In genomic region chrX:129932137-129932791, GRCh38 we compare ENCODE assay signal across 8 cellular contexts.
DNase-seq lines count a peak whose midpoint lies in the region; ATAC-seq lines count a peak whose summit lies in the region.

No MANE protein-coding gene starts in this region.

- DNase-seq in NCI-H2196 (lab: John Stamatoyannopoulos, UW; ENCODE audit: unreplicated experiment) (peak; percentile 76), cerebellar cortex (ENCODE audit: low spot score) (peak; percentile 85), kidney glomerular epithelial cell (lab: John Stamatoyannopoulos, UW) (peak; percentile 10)
- DNase-seq in activated CD4-positive, alpha-beta T cell treated with anti-CD3 and anti-CD28 coated beads for 1 hour, result peak; percentile 64
- peak; percentile 83 for DNase-seq in stimulated activated CD4-positive, alpha-beta T cell treated with anti-CD3 and anti-CD28 coated beads, Interleukin-15, amount 100 ng/mL, for 24 hours

- H3K4me3 ChIP-seq in GM08714 (ENCODE audit: low read length), result peak overlapping the region; percentile 81; the same call in 1 of the 2 replicates

- ATAC-seq in HG02798 (IDR thresholded peaks at IDR 0.05; ENCODE audit: poor library complexity, unreplicated experiment), result peak; percentile 68
- no peak for ATAC-seq in GM21526 (IDR thresholded peaks at IDR 0.05; ENCODE audit: low FRiP score, unreplicated experiment)

Comparison
In these comparisons a context has a peak if more than half of its experiments do, and no peak if none do; other contexts are left out.
1. DNase-seq: peak in every context shown above with its lines; median percentile 85 in cerebellar cortex; 83 in stimulated activated CD4-positive, alpha-beta T cell treated with anti-CD3 and anti-CD28 coated beads, Interleukin-15, amount 100 ng/mL, for 24 hours; 76 in NCI-H2196; 64 in activated CD4-positive, alpha-beta T cell treated with anti-CD3 and anti-CD28 coated beads for 1 hour; 10 in kidney glomerular epithelial cell.